In the genomic region with DNA sequence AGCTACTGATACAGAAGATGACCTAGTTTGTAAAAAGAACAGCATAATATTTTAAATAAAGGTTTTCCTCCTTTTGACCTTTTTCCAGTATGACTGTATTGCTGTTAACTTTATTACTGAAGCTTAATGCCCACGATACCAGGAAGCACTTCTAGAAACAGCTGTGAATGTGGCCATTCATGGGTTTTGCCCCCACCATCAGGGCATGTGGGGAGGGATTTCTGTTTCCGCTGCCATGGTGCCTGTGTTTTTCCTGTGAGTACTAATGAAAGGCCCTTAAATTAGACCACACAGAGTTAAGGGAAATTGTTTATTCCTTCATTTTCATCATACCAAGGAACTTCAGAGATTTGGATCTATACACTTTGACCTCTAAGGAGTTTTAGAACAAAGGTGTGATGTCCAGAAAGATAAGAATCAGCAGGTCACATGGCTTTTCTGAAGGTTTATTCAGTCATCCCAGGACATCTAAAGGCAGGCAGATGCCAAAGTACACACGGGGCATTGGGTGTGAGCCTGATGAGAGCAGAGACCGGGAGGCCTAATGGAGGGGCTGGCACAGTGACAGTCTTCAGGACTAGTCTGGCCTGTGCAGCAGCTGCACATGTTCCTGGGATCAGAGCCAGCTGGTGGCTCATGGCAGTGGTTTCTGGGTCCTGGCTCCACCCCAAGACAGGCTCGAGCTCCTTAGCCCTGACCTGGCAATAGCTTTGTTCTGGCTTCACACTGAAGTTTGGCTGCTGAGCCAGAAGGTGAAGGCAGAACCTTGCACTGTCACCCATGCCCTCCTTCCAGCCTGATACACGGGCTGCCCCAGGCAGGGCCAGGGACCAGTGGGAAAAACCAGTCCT, we compare ENCODE assay signal across 8 cellular contexts.
DNase-seq lines count a peak whose midpoint lies in the region; ATAC-seq and TF ChIP-seq lines count a peak whose summit lies in the region.

No MANE protein-coding gene starts in this region.

- no peaks in the 10 kb centered on the region for H3K9me3 ChIP-seq in GM23248 (ENCODE audit: low read depth)
- no peaks in the 10 kb centered on the region for H3K9me3 ChIP-seq in testis
- no peaks in the 10 kb centered on the region for H3K9me3 ChIP-seq in Karpas-422 (ENCODE audit: low read length)

- H3K4me1 ChIP-seq in GM23248 (ENCODE audit: insufficient read depth) (peaks cover 32% of the 10 kb centered on the region), testis (peaks cover 40% of the 10 kb centered on the region), Karpas-422 (ENCODE audit: low read length) (peaks cover 33% of the 10 kb centered on the region)

- in situ Hi-C loops in GM23248 (cut with MboI): no loop called here

- no peak overlapping the region for H3K4me3 ChIP-seq in GM23248
- no peak overlapping the region for H3K4me3 ChIP-seq in choroid plexus epithelial cell (ENCODE audit: low read depth, low read length)
- H3K4me3 ChIP-seq in testis: no peak overlapping the region
- no peak overlapping the region for H3K4me3 ChIP-seq in Karpas-422 (ENCODE audit: low read length)

- peaks cover 34% of the 10 kb centered on the region for H3F3A ChIP-seq in GM23248 (ENCODE audit: insufficient read depth)

- peak; percentile 99 for DNase-seq in GM23248
- peak; percentile 9 for DNase-seq in NCI-H524 treated with DMSO at 0.1 percent for 48 hours (lab: John Stamatoyannopoulos, UW)
- peak; percentile 89 for DNase-seq in choroid plexus epithelial cell (ENCODE audit: low read depth)
- DNase-seq in left kidney (ENCODE audit: low read depth, low spot score): peak; percentile 53
- peak; percentile 89 for DNase-seq in testis
- no peak for DNase-seq in Karpas-422

- ATAC-seq in HG03378 (IDR thresholded peaks at IDR 0.05; ENCODE audit: unreplicated experiment) (no peak), HG03025 (IDR thresholded peaks at IDR 0.05; ENCODE audit: low FRiP score, unreplicated experiment) (no peak)

- no peaks in the 10 kb centered on the region for H3K9me2 ChIP-seq in GM23248 (ENCODE audit: insufficient read depth)
- no peaks in the 10 kb centered on the region for H3K9me2 ChIP-seq in Karpas-422 (replicated peaks; ENCODE audit: insufficient read depth, low read length)

- WGBS in GM23248 (ENCODE audit: low coverage in 1 of 2, low lambda C conversion rate in 2 of 2, missing lambda C conversion rate in 2 of 2), 2 experiments: 18 to 22% methylated on average over 6 of the region's 6 CpGs
- WGBS in testis, 2 donors: 23 to 35% methylated on average over 5 to 6 of the region's 6 CpGs

- H3K4me2 ChIP-seq in GM23248 (ENCODE audit: unreplicated experiment): peak overlapping the region; percentile 40
- no peak overlapping the region for H3K4me2 ChIP-seq in Karpas-422 (ENCODE audit: low read depth, low read length, poor library complexity, severe bottlenecking)

- H2AFZ ChIP-seq in GM23248 (no peak overlapping the region), Karpas-422 (ENCODE audit: low read length) (no peak overlapping the region)

- H3K27ac ChIP-seq in GM23248: peak overlapping the region; percentile 61
- peak overlapping the region in 1 of 2 donors; percentile 72 for H3K27ac ChIP-seq in testis
- no peak overlapping the region for H3K27ac ChIP-seq in Karpas-422 (ENCODE audit: low read length)

- intact Hi-C loops in testis (cut with DNase I; ENCODE audit: low total_unique reads): loop anchor here (5.0 kb wide), 1 partner anchor 80 kb away; no protein-coding TSS in a partner anchor

- H3K9ac ChIP-seq in GM23248: peak overlapping the region; percentile 23; the same call in 1 of the 2 replicates
- H3K9ac ChIP-seq in Karpas-422 (ENCODE audit: low read length): no peak overlapping the region

- H3K36me3 ChIP-seq in GM23248 (ENCODE audit: low read depth) (no peaks in the 10 kb centered on the region), testis (ENCODE audit: low read depth, missing control alignments) (no peaks in the 10 kb centered on the region), Karpas-422 (ENCODE audit: insufficient read depth, low read length) (no peaks in the 10 kb centered on the region)

- H3K27me3 ChIP-seq in GM23248 (replicated peaks; ENCODE audit: insufficient read depth): no peaks in the 10 kb centered on the region
- H3K27me3 ChIP-seq in testis: no peaks in the 10 kb centered on the region
- H3K27me3 ChIP-seq in Karpas-422 (ENCODE audit: low read length): no peaks in the 10 kb centered on the region

- no peaks in the 10 kb centered on the region for H4K20me1 ChIP-seq in GM23248 (ENCODE audit: insufficient read depth)
- no peaks in the 10 kb centered on the region for H4K20me1 ChIP-seq in Karpas-422 (ENCODE audit: insufficient read depth, low read depth, low read length)

- no peak for TF ChIP-seq POLR2A in testis (IDR thresholded peaks at IDR 0.05)

- TF ChIP-seq CTCF in choroid plexus epithelial cell (conservative IDR thresholded peaks at IDR 0.05; ENCODE audit: low read depth, low read length) (no peak), testis (IDR thresholded peaks at IDR 0.05) (no peak)

- no peaks in the 10 kb centered on the region for H3K79me2 ChIP-seq in GM23248 (ENCODE audit: insufficient read depth)
- H3K79me2 ChIP-seq in Karpas-422 (ENCODE audit: low read length): no peaks in the 10 kb centered on the region
